9 cellular contexts compared by ENCODE assay signal in the genomic region with DNA sequence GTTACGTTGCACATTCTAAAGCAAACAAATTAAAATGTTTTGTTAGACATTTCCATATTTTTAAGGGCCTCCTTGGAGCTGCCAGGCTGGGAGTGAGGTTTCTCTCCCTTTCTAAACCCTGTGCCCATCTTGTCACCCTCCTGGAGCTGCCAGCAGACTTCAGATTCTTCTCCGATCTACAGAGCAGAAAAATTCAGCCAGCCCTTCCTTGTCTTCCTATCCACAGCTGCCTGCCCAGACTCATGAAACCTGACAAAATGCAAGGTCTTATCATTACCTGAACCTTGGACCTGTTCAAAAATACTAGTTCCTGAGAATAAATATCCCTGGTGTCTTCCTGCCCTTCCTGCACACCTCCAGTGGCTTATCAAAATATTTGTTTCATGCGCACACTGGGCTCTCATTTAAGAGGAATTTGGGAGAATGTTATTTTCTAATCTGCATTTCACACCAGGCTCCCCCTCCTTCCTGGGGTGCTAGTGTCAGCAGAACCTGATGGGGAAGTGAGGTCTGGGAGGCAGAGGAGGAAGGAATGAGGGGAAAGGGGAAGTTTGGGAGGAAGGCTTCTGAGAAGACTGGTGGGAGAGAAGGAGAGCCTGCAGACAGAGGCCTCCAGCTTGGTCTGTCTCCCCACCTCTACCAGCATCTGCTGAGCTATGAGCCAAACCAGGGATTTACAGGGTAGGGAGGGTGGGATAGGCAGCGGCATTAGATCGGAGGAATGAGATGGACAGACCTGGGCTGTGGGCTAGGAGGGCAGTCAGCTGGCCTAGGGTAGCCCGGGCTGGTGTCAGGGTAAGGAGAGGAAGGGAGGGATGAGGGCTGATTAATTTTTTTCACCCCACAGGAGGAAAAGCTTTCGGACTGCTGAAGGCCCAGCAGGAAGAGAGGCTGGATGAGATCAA. TPM values are rescaled to one million over a fixed set of nuclear protein-coding genes. Genes with fewer than 3 reads are reported as not detected.
DNase-seq lines count a peak whose midpoint lies in the region; ATAC-seq and TF ChIP-seq lines count a peak whose summit lies in the region.
"Had no signal": no experiment of that assay in that cellular context is flagged by ENCODE, and none has a peak within 500 bp of the region (broad histone marks: within the 10 kb centered on the region; RNA-seq: fewer than 3 reads in every experiment).

A gene (plus strand): TSS at position 561 of the 905 bp plus-strand sequence. CDS start 96 bp downstream, at position 657.

- no peak within 1 kb of the TSS for H3K23ac ChIP-seq in trophoblast cell (ENCODE audit: low read length)

- H3K27ac ChIP-seq in DND-41 (ENCODE audit: low read length) = peak within 1 kb of the TSS; percentile 95
- H3K27ac ChIP-seq in PC-3 (ENCODE audit: low read length) = no peak within 1 kb of the TSS
- H3K27ac ChIP-seq in trophoblast cell (ENCODE audit: low read depth, low read length) = no peak within 1 kb of the TSS
- H3K27ac ChIP-seq in gastrocnemius medialis = no peak within 1 kb of the TSS
- no peak within 1 kb of the TSS for H3K27ac ChIP-seq in ascending aorta

- TF ChIP-seq CTCF in DND-41 (IDR thresholded peaks at IDR 0.05; ENCODE audit: borderline replicate concordance, extremely low read depth, low read length, poor library complexity, severe bottlenecking) (no peak), PC-3 (conservative IDR thresholded peaks at IDR 0.05; ENCODE audit: low read depth, low read length) (no peak), glutamatergic neuron (IDR thresholded peaks at IDR 0.05; ENCODE audit: partially characterized antibody, unreplicated experiment) (no peak), gastrocnemius medialis (IDR thresholded peaks at IDR 0.05 in 4 of 5, conservative IDR thresholded peaks at IDR 0.05 in 1 of 5) (no peak), ascending aorta (IDR thresholded peaks at IDR 0.05) (no peak)

- peaks cover 2% of the 10 kb centered on the region for H3K9me3 Mint-ChIP-seq in glutamatergic neuron (ENCODE audit: unreplicated experiment)

- peak within 1 kb of the TSS; percentile 59 for H3K27ac Mint-ChIP-seq in glutamatergic neuron (ENCODE audit: unreplicated experiment)

- H3K36me3 ChIP-seq in DND-41 (ENCODE audit: insufficient read depth, low read length) (no peaks in the 10 kb centered on the region), PC-3 (ENCODE audit: low read depth, low read length) (no peaks in the 10 kb centered on the region), trophoblast cell (ENCODE audit: control insufficient read depth in 1 of 2, insufficient read depth in 2 of 2, low read length in 2 of 2) (no peaks in the 10 kb centered on the region), gastrocnemius medialis (no peaks in the 10 kb centered on the region), ascending aorta (no peaks in the 10 kb centered on the region)

- H3K9me3 ChIP-seq in DND-41 (ENCODE audit: insufficient read depth, low read length, severe bottlenecking) = no peaks in the 10 kb centered on the region
- H3K9me3 ChIP-seq in PC-3 (ENCODE audit: low read length) = no peaks in the 10 kb centered on the region
- H3K9me3 ChIP-seq in trophoblast cell (ENCODE audit: insufficient read depth, low read depth, low read length) = no peaks in the 10 kb centered on the region
- H3K9me3 ChIP-seq in gastrocnemius medialis = no peaks in the 10 kb centered on the region
- no peaks in the 10 kb centered on the region for H3K9me3 ChIP-seq in ascending aorta

- H3K4me3 ChIP-seq in DND-41 (ENCODE audit: low read depth in 1 of 2, low read length in 2 of 2) (peak within 1 kb of the TSS; percentile 14 to 64; a peak in 3 of 4 replicates), PC-3 (ENCODE audit: low read length) (no peak within 1 kb of the TSS), trophoblast cell (ENCODE audit: low read depth, low read length) (peak within 1 kb of the TSS; percentile 51), gastrocnemius medialis (peak within 1 kb of the TSS in 1 of 4 donors; percentile 27), ascending aorta (peak within 1 kb of the TSS in 1 of 2 donors; percentile 36)

- H4K12ac ChIP-seq in trophoblast cell (ENCODE audit: low read depth, low read length) = no peak within 1 kb of the TSS

- H4K91ac ChIP-seq in trophoblast cell (ENCODE audit: low read depth, low read length) = no peak within 1 kb of the TSS

- POLR2A ChIA-PET in PC-3 (lab: Charles Lee; ENCODE audit: unreplicated experiment) = no interaction called here

- no peak for ATAC-seq in DND-41 (ENCODE audit: insufficient read depth, low read depth)
- peak; percentile 42; the same call in 1 of the 2 replicates for ATAC-seq in PC-3
- no peak for ATAC-seq in gastrocnemius medialis

- H3K79me2 ChIP-seq in DND-41 (ENCODE audit: insufficient read depth, low read length) (peaks cover 19% of the 10 kb centered on the region), PC-3 (ENCODE audit: low read length) (no peaks in the 10 kb centered on the region), trophoblast cell (ENCODE audit: control insufficient read depth, insufficient read depth, low read length, poor library complexity) (no peaks in the 10 kb centered on the region)

- intact Hi-C loops in PC-3 (cut with micrococcal nuclease) = no loop called here
- intact Hi-C loops in gastrocnemius medialis (cut with DNase I; ENCODE audit: low total_unique reads) = no loop called here
- intact Hi-C loops in ascending aorta (cut with DNase I) = no loop called here

- H3K9ac ChIP-seq in DND-41 (ENCODE audit: low read depth, low read length) = peak within 1 kb of the TSS; percentile 75
- H3K9ac ChIP-seq in PC-3 (ENCODE audit: low read length) = no peak within 1 kb of the TSS
- H3K9ac ChIP-seq in trophoblast cell (ENCODE audit: low read length) = no peak within 1 kb of the TSS

- no peak within 1 kb of the TSS for H2AK5ac ChIP-seq in trophoblast cell (ENCODE audit: low read length)

- no peaks in the 10 kb centered on the region for H3K9me2 ChIP-seq in PC-3 (replicated peaks; ENCODE audit: low read length)

- no peak for TF ChIP-seq POLR2A in gastrocnemius medialis (IDR thresholded peaks at IDR 0.05)

- H3K4me1 ChIP-seq in DND-41 (ENCODE audit: insufficient read depth, low read length) = peaks cover 40% of the 10 kb centered on the region
- H3K4me1 ChIP-seq in PC-3 (ENCODE audit: insufficient read depth, low read length) = 0 out of 2 replicates have a peak, but pooled peaks cover 3% of the 10 kb centered on the region
- no peaks in the 10 kb centered on the region for H3K4me1 ChIP-seq in trophoblast cell (ENCODE audit: control insufficient read depth in 1 of 2, insufficient read depth in 2 of 2, low read length in 2 of 2)
- peaks cover 4% of the 10 kb centered on the region in 2 donors for H3K4me1 ChIP-seq in gastrocnemius medialis
- H3K4me1 ChIP-seq in ascending aorta = no peaks in the 10 kb centered on the region

- no peak within 1 kb of the TSS for H2BK120ac ChIP-seq in trophoblast cell (ENCODE audit: insufficient read depth, low read length, poor library complexity)

- no peak within 1 kb of the TSS for H2BK12ac ChIP-seq in trophoblast cell (ENCODE audit: low read length)

- BruUV-seq in PC-3 (replicated peaks; lab: Mats Ljungman, UMichigan) = no TSS peak

- CTCF ChIA-PET in PC-3 (lab: Charles Lee) = no interaction called here

- H2AFZ ChIP-seq in DND-41 (ENCODE audit: low read depth, low read length) (peak within 1 kb of the TSS; percentile 74), PC-3 (ENCODE audit: low read length) (no peak within 1 kb of the TSS), trophoblast cell (ENCODE audit: insufficient read depth, low read length, poor library complexity) (no peak within 1 kb of the TSS)

- H3F3A ChIP-seq in PC-3 (ENCODE audit: low read length, unreplicated experiment) = no peaks in the 10 kb centered on the region

- H3K18ac ChIP-seq in trophoblast cell (ENCODE audit: low read length) = no peak within 1 kb of the TSS

- no peaks in the 10 kb centered on the region for H3K27me3 Mint-ChIP-seq in glutamatergic neuron (ENCODE audit: unreplicated experiment)

- DNase-seq in DND-41 (no peak), PC-3 (no peak), glutamatergic neuron (no peak), trophoblast cell (no peak), NCI-H1105 (lab: John Stamatoyannopoulos, UW) (no peak), gastrocnemius medialis (no peak), ascending aorta (ENCODE audit: low spot score in 2 of 2) (no peak), AG08395 (ENCODE audit: low spot score) (no peak)
- DNase-seq: retina had no signal

- no peaks in the 10 kb centered on the region for H3K36me3 Mint-ChIP-seq in glutamatergic neuron (ENCODE audit: unreplicated experiment)

- peaks cover 5% of the 10 kb centered on the region for H3K4me1 Mint-ChIP-seq in glutamatergic neuron (ENCODE audit: low read depth, unreplicated experiment)

- peak within 1 kb of the TSS; percentile 71 for H3K4me2 ChIP-seq in DND-41 (ENCODE audit: insufficient read depth, low read length)
- H3K4me2 ChIP-seq in PC-3 (ENCODE audit: low read length) = no peak within 1 kb of the TSS
- no peak within 1 kb of the TSS for H3K4me2 ChIP-seq in trophoblast cell (ENCODE audit: low read length)

- no CpG with 5 or more reads among the region's 7 CpGs for WGBS in trophoblast cell (ENCODE audit: extremely low coverage, insufficient coverage, insufficient read length)

- in situ Hi-C loops in gastrocnemius medialis (cut with MboI; ENCODE audit: low sequenced_read_pairs in 4 of 4) = no loop called here

- H2BK5ac ChIP-seq in trophoblast cell (ENCODE audit: low read depth, low read length, poor library complexity) = no peak within 1 kb of the TSS

- no peaks in the 10 kb centered on the region for H4K20me1 ChIP-seq in DND-41 (ENCODE audit: insufficient read depth, low read length)
- H4K20me1 ChIP-seq in PC-3 (ENCODE audit: low read length) = no peaks in the 10 kb centered on the region

- no peak within 1 kb of the TSS for H3K4me3 Mint-ChIP-seq in glutamatergic neuron (ENCODE audit: unreplicated experiment)

- no peak within 1 kb of the TSS for H3K4ac ChIP-seq in trophoblast cell (ENCODE audit: low read depth, low read length)

- H3K27me3 ChIP-seq in DND-41 (ENCODE audit: insufficient read depth, low read length, poor library complexity) (no peaks in the 10 kb centered on the region), PC-3 (ENCODE audit: low read length) (no peaks in the 10 kb centered on the region), trophoblast cell (ENCODE audit: insufficient read depth, low read length) (no peaks in the 10 kb centered on the region), gastrocnemius medialis (no peaks in the 10 kb centered on the region), ascending aorta (no peaks in the 10 kb centered on the region)

- H4K8ac ChIP-seq in trophoblast cell (ENCODE audit: low read depth, low read length) = no peak within 1 kb of the TSS

- H3K14ac ChIP-seq in trophoblast cell (ENCODE audit: low read length) = no peak within 1 kb of the TSS

- H3K79me1 ChIP-seq in trophoblast cell (ENCODE audit: low read length) = peaks cover under 1% of the 10 kb centered on the region

RNA-seq across cellular contexts. Expression of the gene that starts here (rescaled TPM):
- total RNA-seq in PC-3 (2014; rRNA removed) (not detected in 2 replicates), glutamatergic neuron (ENCODE audit: unreplicated experiment) (not detected), gastrocnemius medialis (10 to 100 TPM in 1 of 4 donors, 1 to 10 TPM in 3; 4.3 to 11.0 (median 4.8) TPM), ascending aorta (1.7 TPM)
- not detected in 2 replicates for polyA plus RNA-seq in trophoblast cell (2013)

Comparison
In these comparisons a context has a peak if more than half of its experiments do, and no peak if none do; other contexts are left out.
1. Peak in ATAC-seq in PC-3; RNA of the gene not detected or under 1 TPM.